31 cellular contexts compared by ENCODE assay signal in genomic region chr20:8547968-8548588, GRCh38.
"Had no signal": no experiment of that assay in that cellular context is flagged by ENCODE, and none has a peak within 500 bp of the region (broad histone marks: within the 10 kb centered on the region; RNA-seq: fewer than 3 reads in every experiment).

No MANE protein-coding gene starts in this region.

- H3K4me1 ChIP-seq: body of pancreas, foreskin keratinocyte had no signal

- ATAC-seq: activated CD8-positive, alpha-beta memory T cell treated with anti-CD3 and anti-CD28 coated beads, Interleukin-2, amount 10 ng/mL, durations not matched to agents 7 days and 5 days; activated naive CD8-positive, alpha-beta T cell treated with anti-CD3 and anti-CD28 coated beads, Interleukin-2, amount 50 U/mL, for 24 hours; body of pancreas; effector memory CD8-positive, alpha-beta T cell; foreskin keratinocyte; gastrocnemius medialis had no signal

- H3K27me3 Mint-ChIP-seq: activated CD4-positive, alpha-beta memory T cell treated with anti-CD3 and anti-CD28 coated beads, Interleukin-2, amount 10 ng/mL, durations not matched to agents 7 days and 5 days; activated CD4-positive, alpha-beta T cell treated with anti-CD3 and anti-CD28 coated beads, Interleukin-2, amount 10 ng/mL, durations not matched to agents 7 days and 5 days; activated CD8-positive, alpha-beta memory T cell treated with anti-CD3 and anti-CD28 coated beads, Interleukin-2, amount 10 ng/mL, durations not matched to agents 7 days and 5 days; activated naive CD8-positive, alpha-beta T cell treated with anti-CD3 and anti-CD28 coated beads for 36 hours; activated naive CD8-positive, alpha-beta T cell treated with anti-CD3 and anti-CD28 coated beads, Interleukin-2, amount 50 U/mL, for 24 hours; effector memory CD8-positive, alpha-beta T cell had no signal

- H3K27ac Mint-ChIP-seq: activated CD4-positive, alpha-beta memory T cell treated with anti-CD3 and anti-CD28 coated beads, Interleukin-2, amount 10 ng/mL, durations not matched to agents 7 days and 5 days; activated CD4-positive, alpha-beta T cell treated with anti-CD3 and anti-CD28 coated beads, Interleukin-2, amount 10 ng/mL, durations not matched to agents 7 days and 5 days; activated CD8-positive, alpha-beta memory T cell treated with anti-CD3 and anti-CD28 coated beads, Interleukin-2, amount 10 ng/mL, durations not matched to agents 7 days and 5 days; activated naive CD4-positive, alpha-beta T cell treated with anti-CD3 and anti-CD28 coated beads for 36 hours; activated naive CD4-positive, alpha-beta T cell treated with anti-CD3 and anti-CD28 coated beads, Interleukin-2, amount 50 U/mL, for 24 hours; activated naive CD8-positive, alpha-beta T cell treated with anti-CD3 and anti-CD28 coated beads for 36 hours; activated naive CD8-positive, alpha-beta T cell treated with anti-CD3 and anti-CD28 coated beads, Interleukin-2, amount 50 U/mL, for 24 hours; activated T-helper 1 cell treated with anti-CD3 and anti-CD28 coated beads, Interleukin-12 subunit alpha, Interleukin-12 subunit beta, Interleukin-2, Interleukin-4 antibody, amounts not matched to agents 30 ng/mL and 10 ng/mL and 1 ng/mL, durations not matched to agents 14 hours and 24 hours and 36 hours; activated T-helper 2 cell treated with anti-CD3 and anti-CD28 coated beads, Interferon-gamma antibody, Interleukin-2, Interleukin-4, amounts not matched to agents 10 μg/mL and 5 μg/mL and 100 μg/mL, durations not matched to agents 14 hours and 24 hours and 36 hours; effector memory CD8-positive, alpha-beta T cell had no signal

- H3K27me3 ChIP-seq: adrenal gland, body of pancreas, esophagus muscularis mucosa, foreskin keratinocyte, gastrocnemius medialis, heart right ventricle had no signal

- H3K9me3 ChIP-seq: adrenal gland, body of pancreas, esophagus muscularis mucosa, gastrocnemius medialis, heart right ventricle had no signal

- H3K9me3 Mint-ChIP-seq: activated CD4-positive, alpha-beta T cell treated with anti-CD3 and anti-CD28 coated beads, Interleukin-2, amount 10 ng/mL, durations not matched to agents 7 days and 5 days; activated naive CD4-positive, alpha-beta T cell treated with anti-CD3 and anti-CD28 coated beads for 36 hours; activated naive CD4-positive, alpha-beta T cell treated with anti-CD3 and anti-CD28 coated beads, Interleukin-2, amount 50 U/mL, for 24 hours; activated naive CD8-positive, alpha-beta T cell treated with anti-CD3 and anti-CD28 coated beads for 36 hours; activated T-helper 1 cell treated with anti-CD3 and anti-CD28 coated beads, Interleukin-12 subunit alpha, Interleukin-12 subunit beta, Interleukin-2, Interleukin-4 antibody, amounts not matched to agents 30 ng/mL and 10 ng/mL and 1 ng/mL, durations not matched to agents 14 hours and 24 hours and 36 hours; activated T-helper 2 cell treated with anti-CD3 and anti-CD28 coated beads, Interferon-gamma antibody, Interleukin-2, Interleukin-4, amounts not matched to agents 10 μg/mL and 5 μg/mL and 100 μg/mL, durations not matched to agents 14 hours and 24 hours and 36 hours; effector memory CD8-positive, alpha-beta T cell had no signal

- H3K36me3 ChIP-seq: adrenal gland, esophagus muscularis mucosa, gastrocnemius medialis, heart right ventricle had no signal

- H3K4me1 Mint-ChIP-seq: activated CD4-positive, alpha-beta memory T cell treated with anti-CD3 and anti-CD28 coated beads, Interleukin-2, amount 10 ng/mL, durations not matched to agents 7 days and 5 days; activated CD4-positive, alpha-beta T cell treated with anti-CD3 and anti-CD28 coated beads, Interleukin-2, amount 10 ng/mL, durations not matched to agents 7 days and 5 days; activated CD8-positive, alpha-beta memory T cell treated with anti-CD3 and anti-CD28 coated beads, Interleukin-2, amount 10 ng/mL, durations not matched to agents 7 days and 5 days; activated naive CD4-positive, alpha-beta T cell treated with anti-CD3 and anti-CD28 coated beads, Interleukin-2, amount 50 U/mL, for 24 hours; activated naive CD8-positive, alpha-beta T cell treated with anti-CD3 and anti-CD28 coated beads for 36 hours; activated naive CD8-positive, alpha-beta T cell treated with anti-CD3 and anti-CD28 coated beads, Interleukin-2, amount 50 U/mL, for 24 hours had no signal

- H3K4me3 Mint-ChIP-seq: activated CD4-positive, alpha-beta memory T cell treated with anti-CD3 and anti-CD28 coated beads, Interleukin-2, amount 10 ng/mL, durations not matched to agents 7 days and 5 days; activated CD4-positive, alpha-beta T cell treated with anti-CD3 and anti-CD28 coated beads, Interleukin-2, amount 10 ng/mL, durations not matched to agents 7 days and 5 days; activated CD8-positive, alpha-beta memory T cell treated with anti-CD3 and anti-CD28 coated beads, Interleukin-2, amount 10 ng/mL, durations not matched to agents 7 days and 5 days; activated naive CD4-positive, alpha-beta T cell treated with anti-CD3 and anti-CD28 coated beads for 36 hours; activated naive CD4-positive, alpha-beta T cell treated with anti-CD3 and anti-CD28 coated beads, Interleukin-2, amount 50 U/mL, for 24 hours; activated naive CD8-positive, alpha-beta T cell treated with anti-CD3 and anti-CD28 coated beads for 36 hours; activated naive CD8-positive, alpha-beta T cell treated with anti-CD3 and anti-CD28 coated beads, Interleukin-2, amount 50 U/mL, for 24 hours; activated T-helper 1 cell treated with anti-CD3 and anti-CD28 coated beads, Interleukin-12 subunit alpha, Interleukin-12 subunit beta, Interleukin-2, Interleukin-4 antibody, amounts not matched to agents 30 ng/mL and 10 ng/mL and 1 ng/mL, durations not matched to agents 14 hours and 24 hours and 36 hours; effector memory CD8-positive, alpha-beta T cell had no signal

- DNase-seq: activated CD4-positive, alpha-beta memory T cell treated with anti-CD3 and anti-CD28 coated beads, Interleukin-2, amount 10 ng/mL, durations not matched to agents 7 days and 5 days; activated CD4-positive, alpha-beta T cell treated with anti-CD3 and anti-CD28 coated beads for 1 hour; activated CD4-positive, alpha-beta T cell treated with anti-CD3 and anti-CD28 coated beads for 4 hours; activated CD4-positive, alpha-beta T cell treated with anti-CD3 and anti-CD28 coated beads, Interleukin-2, amount 10 ng/mL, durations not matched to agents 7 days and 5 days; activated CD4-positive, alpha-beta T cell treated with anti-CD3 and anti-CD28 coated beads, Interleukin-2, amount 50 U/mL, for 4 hours; activated CD8-positive, alpha-beta memory T cell treated with anti-CD3 and anti-CD28 coated beads, Interleukin-2, amount 10 ng/mL, durations not matched to agents 7 days and 5 days; activated CD8-positive, alpha-beta memory T cell treated with anti-CD3 and anti-CD28 coated beads, Interleukin-2, amount 50 U/mL, for 4 hours; activated effector memory CD4-positive, alpha-beta T cell treated with anti-CD3 and anti-CD28 coated beads, Interleukin-2, amount 50 U/mL, for 16 hours; activated naive CD4-positive, alpha-beta T cell treated with anti-CD3 and anti-CD28 coated beads for 36 hours; activated naive CD8-positive, alpha-beta T cell treated with anti-CD3 and anti-CD28 coated beads for 36 hours; activated naive CD8-positive, alpha-beta T cell treated with anti-CD3 and anti-CD28 coated beads, Interleukin-2, amount 50 U/mL, for 24 hours; activated T-cell treated with anti-CD3 and anti-CD28 coated beads, Interleukin-2, amount 50 U/mL, for 1 hour; activated T-cell treated with anti-CD3 and anti-CD28 coated beads, Interleukin-2, amount 50 U/mL, for 48 hours; adrenal gland; amygdala; aorta; body of pancreas; cortex of kidney; dermis blood vessel endothelial cell; effector CD4-positive, alpha-beta T cell; effector memory CD8-positive, alpha-beta T cell; erythroblast; foreskin keratinocyte; gastrocnemius medialis; glutamatergic neuron; T-helper 2 cell had no signal

- H3K4me3 ChIP-seq: adrenal gland, body of pancreas, esophagus muscularis mucosa, gastrocnemius medialis, heart right ventricle had no signal

- H3K27ac ChIP-seq: adrenal gland, body of pancreas, esophagus muscularis mucosa, foreskin keratinocyte, gastrocnemius medialis had no signal
